ENCODE assay signal across 8 cellular contexts in genomic region chr17:21034350-21035235, GRCh38. TPM values are rescaled to one million over a fixed set of nuclear protein-coding genes. Genes with fewer than 3 reads are reported as not detected.
DNase-seq lines count a peak whose midpoint lies in the region; ATAC-seq and TF ChIP-seq lines count a peak whose summit lies in the region.

No MANE protein-coding gene starts in this region.

- peaks cover 87% of the 10 kb centered on the region for H3K4me1 ChIP-seq in KMS-11 (ENCODE audit: low read depth, poor library complexity, severe bottlenecking)

- no peaks in the 10 kb centered on the region for H3K27me3 ChIP-seq in KMS-11 (ENCODE audit: insufficient read depth, low read depth)

- H3K36me3 ChIP-seq in KMS-11 (ENCODE audit: insufficient read depth), result no peaks in the 10 kb centered on the region

- H3K27ac ChIP-seq in KMS-11 (peak overlapping the region; percentile 72), angular gyrus (ENCODE audit: low read depth, low read length) (peak overlapping the region; percentile 11)

- H3K4me3 ChIP-seq in AG10803 (ENCODE audit: low read length) (no peak overlapping the region; the same call in 1 of the 2 replicates), KMS-11 (IDR thresholded peaks at IDR 0.05; ENCODE audit: insufficient read depth, low read depth, low read length) (no peak overlapping the region)

- peaks cover 100% of the 10 kb centered on the region for H3K79me2 ChIP-seq in KMS-11 (ENCODE audit: insufficient read depth, low read depth)

- H4K20me1 ChIP-seq in KMS-11 (ENCODE audit: insufficient read depth), result peaks cover 26% of the 10 kb centered on the region; the same call in 1 of the 2 replicates

- H3K4me2 ChIP-seq in KMS-11, result peak overlapping the region; percentile 84

- H3K9ac ChIP-seq in KMS-11, result peak overlapping the region; percentile 23; the same call in 1 of the 2 replicates

- H2AFZ ChIP-seq in KMS-11 (ENCODE audit: low read depth), result no peak overlapping the region

- DNase-seq in AG10803 (ENCODE audit: low read depth), result peak; percentile 29
- DNase-seq in mesenteric fat pad (ENCODE audit: low spot score), result peak; percentile 5
- no peak for DNase-seq in NCI-H1417 (lab: John Stamatoyannopoulos, UW)
- DNase-seq in DMS 273 treated with DMSO at 0.1 percent for 48 hours (lab: John Stamatoyannopoulos, UW), result no peak
- no peak for DNase-seq in HuH-7.5 (ENCODE audit: low spot score)

- TF ChIP-seq CTCF in AG10803 (conservative IDR thresholded peaks at IDR 0.05; ENCODE audit: low read length), result no peak
- no peak for TF ChIP-seq CTCF in KMS-11 (conservative IDR thresholded peaks at IDR 0.05; ENCODE audit: low read depth, low read length)

- ATAC-seq in GM19438 (IDR thresholded peaks at IDR 0.05; ENCODE audit: low read depth, unreplicated experiment), result peak; percentile 58

RNA-seq across cellular contexts. Expression of gene USP22, which starts 8.2 kb away (rescaled TPM):
- total RNA-seq in mesenteric fat pad, result 148 TPM

Comparison
In these comparisons a context has a peak if more than half of its experiments do, and no peak if none do; other contexts are left out.
1. DNase-seq: peak in AG10803 (single experiment) and mesenteric fat pad (single experiment); none in NCI-H1417 (0 of 3), DMS 273 treated with DMSO at 0.1 percent for 48 hours (single experiment) and HuH-7.5 (single experiment).